In the genomic region with DNA sequence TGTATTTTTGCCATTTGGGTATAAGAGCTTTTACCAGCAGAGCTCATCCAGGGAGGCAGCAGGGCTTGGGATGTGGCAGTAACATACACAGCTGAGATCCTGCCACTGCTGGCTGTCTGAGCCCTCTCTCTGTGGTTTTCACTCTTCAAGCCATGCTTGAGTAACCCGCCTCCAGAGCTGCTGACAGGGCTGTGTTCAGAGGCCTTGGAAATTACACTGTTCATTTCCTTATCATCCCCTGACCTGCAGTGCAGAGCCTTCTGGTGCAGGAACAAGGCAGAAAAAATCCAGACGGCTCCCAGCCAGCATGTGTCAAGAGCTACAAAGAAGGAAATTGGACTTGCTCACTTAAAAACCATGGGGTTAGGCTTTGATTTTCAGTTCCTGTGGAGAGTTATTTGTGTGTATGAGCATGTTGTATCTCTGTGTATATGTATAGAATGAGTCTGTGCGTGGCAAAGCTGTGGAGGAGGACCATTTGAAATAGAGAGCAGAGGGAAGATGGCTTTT, we compare ENCODE assay signal across 9 cellular contexts. TPM values are rescaled to one million over a fixed set of nuclear protein-coding genes. Genes with fewer than 3 reads are reported as not detected.
DNase-seq lines count a peak whose midpoint lies in the region; ATAC-seq and TF ChIP-seq lines count a peak whose summit lies in the region.
"Had no signal": no experiment of that assay in that cellular context is flagged by ENCODE, and none has a peak within 500 bp of the region (broad histone marks: within the 10 kb centered on the region; RNA-seq: fewer than 3 reads in every experiment).

No MANE protein-coding gene starts in this region.

- intact Hi-C loops in psoas muscle (cut with DNase I) = no loop called here
- intact Hi-C loops in uterus (cut with DNase I; ENCODE audit: low total_unique reads) = no loop called here

- no peak overlapping the region for H2AFZ ChIP-seq in H9 (ENCODE audit: low read length)

- ATAC-seq in GM21526 (IDR thresholded peaks at IDR 0.05; ENCODE audit: low FRiP score, unreplicated experiment) = peak; percentile 75
- peak; percentile 84 for ATAC-seq in activated T-helper 17 cell treated with anti-CD3 and anti-CD28 coated beads, Interleukin-2, amount 50 U/mL, for 72 hours (replicated peaks)
- peak in 3 of 4 donors; percentile 46 to 48 (median 46) for ATAC-seq in psoas muscle

- H3T11ph ChIP-seq in H9 (ENCODE audit: low read length) = no peak overlapping the region

- no peak overlapping the region for H3K9ac ChIP-seq in H9 (ENCODE audit: extremely low read depth, insufficient read length, low read length)

- no peak overlapping the region for H2BK120ac ChIP-seq in H9 (ENCODE audit: low read depth, low read length, poor library complexity, severe bottlenecking)

- no peak overlapping the region; the same call in 1 of the 2 replicates for H3K14ac ChIP-seq in H9 (ENCODE audit: insufficient read depth, low read length)

- no peak overlapping the region for H3K4me2 ChIP-seq in H9 (ENCODE audit: insufficient read depth, insufficient read length, low read length)

- H4K91ac ChIP-seq in H9 (ENCODE audit: insufficient read length, low read depth, low read length) = no peak overlapping the region

- H3K79me2 ChIP-seq in H9 (ENCODE audit: insufficient read depth, low read length) = peaks cover 6% of the 10 kb centered on the region; the same call in 1 of the 2 replicates

- H3K27ac ChIP-seq in cardiac muscle cell (peak overlapping the region; percentile 70), psoas muscle (no peak overlapping the region), uterus (peak overlapping the region; percentile 36 to 59), H9 (ENCODE audit: insufficient read length, low read depth, low read length) (no peak overlapping the region)
- H3K27ac ChIP-seq: SJSA1 had no signal

- no peaks in the 10 kb centered on the region for H3K9me3 Mint-ChIP-seq in activated T-helper 17 cell treated with anti-CD3 and anti-CD28 coated beads, Interleukin-2, amount 50 U/mL, for 72 hours
- H3K9me3 Mint-ChIP-seq in H9 = no peaks in the 10 kb centered on the region

- H2BK5ac ChIP-seq in H9 (ENCODE audit: insufficient read length, low read length) = no peak overlapping the region

- no peak overlapping the region for H4K5ac ChIP-seq in H9 (ENCODE audit: insufficient read length, low read depth, low read length)

- H3K4me1 ChIP-seq in cardiac muscle cell (ENCODE audit: low read depth) (peaks cover 36% of the 10 kb centered on the region), psoas muscle (peaks cover 23% of the 10 kb centered on the region), uterus (peaks cover 0 to 14% of the 10 kb centered on the region in 2 donors), H9 (ENCODE audit: insufficient read depth, low read length) (peaks cover 3% of the 10 kb centered on the region)

- no peaks in the 10 kb centered on the region for H3K27me3 Mint-ChIP-seq in activated T-helper 17 cell treated with anti-CD3 and anti-CD28 coated beads, Interleukin-2, amount 50 U/mL, for 72 hours
- no peaks in the 10 kb centered on the region for H3K27me3 Mint-ChIP-seq in H9 (ENCODE audit: low read depth)

- H3K18ac ChIP-seq in H9 (ENCODE audit: insufficient read length, low read depth, low read length) = no peak overlapping the region

- no peak overlapping the region for H2BK15ac ChIP-seq in H9 (ENCODE audit: low read depth, low read length)

- no peak overlapping the region for H2BK12ac ChIP-seq in H9 (ENCODE audit: insufficient read length, low read depth, low read length)

- H3K4me3 ChIP-seq in cardiac muscle cell (no peak overlapping the region), psoas muscle (no peak overlapping the region), uterus (no peak overlapping the region)
- H3K4me3 ChIP-seq: SJSA1 had no signal

- peaks cover 13% of the 10 kb centered on the region for H3K79me1 ChIP-seq in H9 (ENCODE audit: insufficient read depth, low read depth, low read length, poor library complexity, severe bottlenecking)

- H3K36me3 Mint-ChIP-seq in activated T-helper 17 cell treated with anti-CD3 and anti-CD28 coated beads, Interleukin-2, amount 50 U/mL, for 72 hours (ENCODE audit: low read depth) = peaks cover 53% of the 10 kb centered on the region
- peaks cover 0 to 19% (median 11%) of the 10 kb centered on the region in 3 experiments; a peak in 4 of 7 replicates for H3K36me3 Mint-ChIP-seq in H9 (ENCODE audit: insufficient read depth in 1 of 3, low read depth in 3 of 3)

- no peak overlapping the region for H2BK20ac ChIP-seq in H9 (ENCODE audit: low read depth, low read length, poor library complexity, severe bottlenecking)

- TF ChIP-seq CTCF in cardiac muscle cell (IDR thresholded peaks at IDR 0.05; ENCODE audit: low read depth, low read length) = no peak
- no peak for TF ChIP-seq CTCF in psoas muscle (IDR thresholded peaks at IDR 0.05)
- TF ChIP-seq CTCF in uterus (IDR thresholded peaks at IDR 0.05) = no peak
- TF ChIP-seq CTCF in H9 (conservative IDR thresholded peaks at IDR 0.05) = no peak

- H2AK5ac ChIP-seq in H9 (ENCODE audit: insufficient read length, low read length) = no peak overlapping the region

- peak overlapping the region; percentile 27 for H3K4me3 Mint-ChIP-seq in activated T-helper 17 cell treated with anti-CD3 and anti-CD28 coated beads, Interleukin-2, amount 50 U/mL, for 72 hours
- H3K4me3 Mint-ChIP-seq in H9 = no peak overlapping the region

- H3K27ac Mint-ChIP-seq in activated T-helper 17 cell treated with anti-CD3 and anti-CD28 coated beads, Interleukin-2, amount 50 U/mL, for 72 hours = peak overlapping the region; percentile 33
- no peak overlapping the region; a peak in 1 of 7 replicates for H3K27ac Mint-ChIP-seq in H9

- TF ChIP-seq POLR2A in uterus (IDR thresholded peaks at IDR 0.05) = no peak

- no peak overlapping the region for H3K23ac ChIP-seq in H9 (ENCODE audit: insufficient read length, low read depth, low read length)

- no peak overlapping the region for H3K4ac ChIP-seq in H9 (ENCODE audit: low read depth, low read length)

- H4K8ac ChIP-seq in H9 (replicated peaks; ENCODE audit: insufficient read length, low read depth, low read length) = no peak overlapping the region

- H3K27me3 ChIP-seq in cardiac muscle cell = no peaks in the 10 kb centered on the region
- no peaks in the 10 kb centered on the region for H3K27me3 ChIP-seq in psoas muscle (ENCODE audit: insufficient read depth in 3 of 3, low read length in 2 of 3)
- no peaks in the 10 kb centered on the region for H3K27me3 ChIP-seq in uterus
- no peaks in the 10 kb centered on the region for H3K27me3 ChIP-seq in H9 (ENCODE audit: insufficient read depth, low read length)
- H3K27me3 ChIP-seq: SJSA1 had no signal

- H3K56ac ChIP-seq in H9 (ENCODE audit: insufficient read length, low read depth, low read length) = no peak overlapping the region

- no peaks in the 10 kb centered on the region for H4K20me1 ChIP-seq in H9 (ENCODE audit: control insufficient read depth, insufficient read depth, insufficient read length)

- no peaks in the 10 kb centered on the region for H3K36me3 ChIP-seq in cardiac muscle cell
- H3K36me3 ChIP-seq in psoas muscle (ENCODE audit: insufficient read depth in 1 of 2, low read depth in 1 of 2) = peaks cover 0 to 13% of the 10 kb centered on the region in 2 donors
- no peaks in the 10 kb centered on the region for H3K36me3 ChIP-seq in uterus

- H3K23me2 ChIP-seq in H9 (ENCODE audit: insufficient read length, low read depth, low read length, poor library complexity, severe bottlenecking) = no peaks in the 10 kb centered on the region

- 59 to 63% (median 61%) methylated on average over 3 of the region's 3 CpGs for WGBS in psoas muscle, 3 donors
- WGBS in H9 (ENCODE audit: extremely low coverage, insufficient read length, low lambda C conversion rate) = no CpG with 5 or more reads among the region's 3 CpGs

- DNase-seq in EL (peak; percentile 46), NCI-H187 treated with DMSO at 0.1 percent for 48 hours (lab: John Stamatoyannopoulos, UW) (peak; percentile 18), cardiac muscle cell (ENCODE audit: low read depth in 1 of 2, low spot score in 1 of 2) (peak; percentile 94 to 97), psoas muscle (peak; percentile 29 to 51), uterus (peak; percentile 75 to 76), H9 (no peak)

- H3K9me3 ChIP-seq in cardiac muscle cell (ENCODE audit: low read depth) (no peaks in the 10 kb centered on the region), psoas muscle (no peaks in the 10 kb centered on the region), uterus (no peaks in the 10 kb centered on the region), H9 (ENCODE audit: control insufficient read depth, low read depth, low read length) (no peaks in the 10 kb centered on the region)
- H3K9me3 ChIP-seq: SJSA1 had no signal

- peaks cover 39% of the 10 kb centered on the region for H3K4me1 Mint-ChIP-seq in activated T-helper 17 cell treated with anti-CD3 and anti-CD28 coated beads, Interleukin-2, amount 50 U/mL, for 72 hours
- H3K4me1 Mint-ChIP-seq in H9 = peaks cover 23 to 26% of the 10 kb centered on the region in 2 experiments

RNA-seq across cellular contexts. Expression of a gene that starts 47.0 kb away (rescaled TPM):
- 10 to 100 TPM; 27.3 to 41.2 TPM for total RNA-seq in activated T-helper 17 cell treated with anti-CD3 and anti-CD28 coated beads, Interleukin-2, amount 50 U/mL, for 72 hours
- total RNA-seq in cardiac muscle cell (28.7 and 41.4 TPM in 2 replicates), psoas muscle (10 to 100 TPM; 10.2 to 15.0 (median 12.3) TPM), uterus (10 to 100 TPM; 12.4 to 59.6 (median 26.1) TPM), H9 (2021) (38.8 and 45.3 TPM in 2 replicates)
- polyA plus RNA-seq in cardiac muscle cell (25.6 and 31.8 TPM in 2 replicates), psoas muscle (1 to 10 TPM; 3.2 to 9.0 (median 3.4) TPM)

Comparison
In these comparisons a context has a peak if more than half of its experiments do, and no peak if none do; other contexts are left out.
1. H3K27ac ChIP-seq: peak in cardiac muscle cell (single experiment) and uterus (2 of 2); none in psoas muscle (single experiment) and H9 (single experiment).
2. Peak in every context shown above with its lines, with median percentiles within 50 percentile points of each other: ATAC-seq.